20 cellular contexts compared by ENCODE assay signal in the genomic region with DNA sequence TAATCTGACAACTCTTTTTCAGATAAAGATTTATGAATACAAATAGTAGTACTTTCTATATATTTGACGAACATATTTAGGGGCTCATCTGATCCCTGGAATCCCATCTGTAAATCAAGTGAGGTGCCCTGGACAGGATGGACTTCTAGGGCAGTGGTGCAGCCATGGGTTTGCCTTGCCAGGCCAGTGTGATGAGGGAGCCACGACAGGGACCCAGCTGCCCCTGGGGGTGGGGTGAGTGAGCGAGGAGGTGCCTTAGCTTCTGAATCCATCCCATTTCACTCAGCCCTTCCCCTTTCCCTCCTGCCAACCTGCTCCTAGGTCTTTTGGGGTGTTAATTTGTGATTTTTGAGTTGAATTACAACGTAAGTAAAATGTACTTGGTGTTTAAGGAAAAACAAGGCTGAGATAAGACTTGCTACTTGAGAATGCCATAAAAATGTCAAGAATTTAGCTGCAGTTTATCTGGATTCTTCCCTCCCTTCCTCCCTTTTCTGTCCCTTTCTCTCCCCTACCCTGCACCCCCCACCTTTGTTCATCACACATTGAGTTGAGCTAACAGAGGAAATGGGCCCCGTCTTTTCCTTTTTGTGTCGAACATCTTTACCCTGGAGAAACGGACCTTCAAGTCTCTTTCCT.
A peak's percentile ranks its signal among the peaks of the same experiment; 100 is the strongest.
DNase-seq lines count a peak whose midpoint lies in the region; ATAC-seq, FAIRE-seq and TF ChIP-seq lines count a peak whose summit lies in the region.
"Had no signal": no experiment of that assay in that cellular context is flagged by ENCODE, and none has a peak within 500 bp of the region (broad histone marks: within the 10 kb centered on the region; RNA-seq: fewer than 3 reads in every experiment).

No MANE protein-coding gene starts in this region.

- H3K9ac ChIP-seq in H9 (ENCODE audit: extremely low read depth, insufficient read length, low read length) (no peak overlapping the region), H1 (replicated peaks in 1 of 4; ENCODE audit: extremely low read depth in 1 of 4, low read depth in 3 of 4, low read length in 3 of 4) (no peak overlapping the region), mucosa of stomach (ENCODE audit: low read length) (no peak overlapping the region)

- H3K9me3 Mint-ChIP-seq in H9: no peaks in the 10 kb centered on the region
- H3K9me3 Mint-ChIP-seq: activated CD8-positive, alpha-beta T cell treated with anti-CD3 and anti-CD28 coated beads for 36 hours; CD8-positive, alpha-beta T cell; stimulated activated effector memory CD8-positive, alpha-beta T cell treated with anti-CD3 and anti-CD28 coated beads, Interleukin-12 subunit alpha, Interleukin-12 subunit beta, amount 100 ng/mL, for 72 hours had no signal

- H3K36me3 ChIP-seq in H1 (ENCODE audit: control insufficient read depth in 2 of 4, insufficient read depth in 4 of 4, low read length in 3 of 4): no peaks in the 10 kb centered on the region
- H3K36me3 ChIP-seq in mucosa of stomach (ENCODE audit: control insufficient read depth, insufficient read depth, low read length): no peaks in the 10 kb centered on the region
- H3K36me3 ChIP-seq: brain microvascular endothelial cell, prostate gland had no signal

- no peak overlapping the region for H2BK120ac ChIP-seq in H9 (ENCODE audit: low read depth, low read length, poor library complexity, severe bottlenecking)
- H2BK120ac ChIP-seq in H1 (replicated peaks; ENCODE audit: low read depth, low read length): no peak overlapping the region

- H3K23me2 ChIP-seq in H9 (ENCODE audit: insufficient read length, low read depth, low read length, poor library complexity, severe bottlenecking) (no peaks in the 10 kb centered on the region), H1 (ENCODE audit: low read depth, low read length) (peaks cover 3% of the 10 kb centered on the region; the same call in 1 of the 2 replicates)

- no peak overlapping the region for H3K4me3 ChIP-seq in H1 (ENCODE audit: extremely low read depth in 1 of 4, insufficient read depth in 2 of 4, low read depth in 3 of 4, low read length in 4 of 4)
- peak overlapping the region; percentile 18 for H3K4me3 ChIP-seq in mucosa of stomach (ENCODE audit: low read length)
- H3K4me3 ChIP-seq: esophagus squamous epithelium, prostate gland had no signal

- TF ChIP-seq CTCF in H9 (conservative IDR thresholded peaks at IDR 0.05) (no peak), H1 (IDR thresholded peaks at IDR 0.05; ENCODE audit: control extremely low read depth in 1 of 3, insufficient read depth in 1 of 3, low read depth in 1 of 3, low read length in 3 of 3) (no peak)

- no peak for FAIRE-seq in H1 (lab: Jason Lieb, UNC)

- H4K5ac ChIP-seq in H9 (ENCODE audit: insufficient read length, low read depth, low read length) (no peak overlapping the region), H1 (ENCODE audit: insufficient read length, low read depth, low read length) (no peak overlapping the region)

- H3K56ac ChIP-seq in H9 (ENCODE audit: insufficient read length, low read depth, low read length): no peak overlapping the region
- H3K56ac ChIP-seq in H1 (replicated peaks; ENCODE audit: insufficient read length, low read depth, low read length): no peak overlapping the region

- no peak overlapping the region for H3K27ac ChIP-seq in H9 (ENCODE audit: insufficient read length, low read depth, low read length)
- H3K27ac ChIP-seq in H1 (ENCODE audit: low read depth, low read length): no peak overlapping the region
- H3K27ac ChIP-seq in temporal lobe (ENCODE audit: low read depth, low read length): peak overlapping the region; percentile 99
- H3K27ac ChIP-seq: brain microvascular endothelial cell had no signal

- H2BK12ac ChIP-seq in H9 (ENCODE audit: insufficient read length, low read depth, low read length) (no peak overlapping the region), H1 (ENCODE audit: low read depth, low read length) (peak overlapping the region; percentile 75; the same call in 1 of the 2 replicates)

- no peaks in the 10 kb centered on the region for H4K20me1 ChIP-seq in H9 (ENCODE audit: control insufficient read depth, insufficient read depth, insufficient read length)
- no peaks in the 10 kb centered on the region for H4K20me1 ChIP-seq in H1 (replicated peaks in 1 of 2; ENCODE audit: control insufficient read depth in 1 of 2, insufficient read depth in 2 of 2, low read length in 2 of 2)

- H3K4ac ChIP-seq in H9 (ENCODE audit: low read depth, low read length) (no peak overlapping the region), H1 (replicated peaks; ENCODE audit: insufficient read length, low read depth, low read length) (no peak overlapping the region)

- no peak for DNase-seq in H9
- no peak for DNase-seq in H1 (ENCODE audit: low read depth in 1 of 2, low spot score in 2 of 2)
- no peak for DNase-seq in HPDE6-E6E7 (ENCODE audit: extremely low spot score)
- DNase-seq in NCI-H82 (lab: John Stamatoyannopoulos, UW): no peak
- no peak for DNase-seq in middle frontal gyrus (ENCODE audit: extremely low spot score, low spot score)
- DNase-seq: activated CD8-positive, alpha-beta T cell treated with anti-CD3 and anti-CD28 coated beads for 36 hours; activated T-cell treated with anti-CD3 and anti-CD28 coated beads, Interleukin-2, amount 50 U/mL, for 48 hours; brain microvascular endothelial cell; CD8-positive, alpha-beta T cell; dermis blood vessel endothelial cell; esophagus squamous epithelium; NCI-H187; T-helper 1 cell had no signal

- no peak overlapping the region for H3T11ph ChIP-seq in H9 (ENCODE audit: low read length)

- H2BK15ac ChIP-seq in H9 (ENCODE audit: low read depth, low read length) (no peak overlapping the region), H1 (ENCODE audit: low read length) (no peak overlapping the region)

- no peak overlapping the region for H2BK20ac ChIP-seq in H9 (ENCODE audit: low read depth, low read length, poor library complexity, severe bottlenecking)
- H2BK20ac ChIP-seq in H1 (ENCODE audit: low read length): 0 out of 2 replicates have a peak overlapping the region, but pooled peaks have one; percentile 67

- H3K9me3 ChIP-seq in H9 (ENCODE audit: control insufficient read depth, low read depth, low read length) (no peaks in the 10 kb centered on the region), H1 (ENCODE audit: insufficient read depth in 2 of 2, low read depth in 1 of 2, low read length in 1 of 2) (no peaks in the 10 kb centered on the region), mucosa of stomach (ENCODE audit: control insufficient read depth, low read length) (no peaks in the 10 kb centered on the region)
- H3K9me3 ChIP-seq: esophagus squamous epithelium, prostate gland had no signal

- peaks cover 0 to 2% (median 0%) of the 10 kb centered on the region in 3 experiments; a peak in 2 of 7 replicates for H3K36me3 Mint-ChIP-seq in H9 (ENCODE audit: insufficient read depth in 1 of 3, low read depth in 3 of 3)
- H3K36me3 Mint-ChIP-seq: stimulated activated effector memory CD8-positive, alpha-beta T cell treated with anti-CD3 and anti-CD28 coated beads, Interleukin-12 subunit alpha, Interleukin-12 subunit beta, amount 100 ng/mL, for 72 hours had no signal

- H3K4me2 ChIP-seq in H9 (ENCODE audit: insufficient read depth, insufficient read length, low read length): no peak overlapping the region
- H3K4me2 ChIP-seq in H1 (ENCODE audit: insufficient read depth in 1 of 2, low read depth in 2 of 2, low read length in 2 of 2): peak overlapping the region in 1 of 2 experiments; percentile 7; a peak in 2 of 4 replicates

- no peak overlapping the region for H4K8ac ChIP-seq in H9 (replicated peaks; ENCODE audit: insufficient read length, low read depth, low read length)
- H4K8ac ChIP-seq in H1 (ENCODE audit: extremely low read depth, insufficient read depth, low read length): no peak overlapping the region

- peaks cover 76 to 79% of the 10 kb centered on the region in 2 experiments for H3K4me1 Mint-ChIP-seq in H9

- H2BK5ac ChIP-seq in H9 (ENCODE audit: insufficient read length, low read length) (no peak overlapping the region), H1 (ENCODE audit: low read depth, low read length) (peak overlapping the region; percentile 83; the same call in 1 of the 2 replicates)

- ATAC-seq in HG03097 (IDR thresholded peaks at IDR 0.05; ENCODE audit: low FRiP score, unreplicated experiment): no peak
- ATAC-seq: activated CD8-positive, alpha-beta T cell treated with anti-CD3 and anti-CD28 coated beads for 36 hours; CD8-positive, alpha-beta T cell; Right ventricle myocardium inferior; stimulated activated effector memory CD8-positive, alpha-beta T cell treated with anti-CD3 and anti-CD28 coated beads, Interleukin-12 subunit alpha, Interleukin-12 subunit beta, amount 100 ng/mL, for 72 hours had no signal

- no peak for TF ChIP-seq EP300 in H1 (IDR thresholded peaks at IDR 0.05; ENCODE audit: borderline replicate concordance in 1 of 2, low read depth in 2 of 2, low read length in 2 of 2)

- peak overlapping the region; percentile 27 to 68 (median 51); a peak in 4 of 7 replicates for H3K27ac Mint-ChIP-seq in H9
- H3K27ac Mint-ChIP-seq: activated CD8-positive, alpha-beta T cell treated with anti-CD3 and anti-CD28 coated beads for 36 hours; activated naive CD8-positive, alpha-beta T cell; CD8-positive, alpha-beta T cell; stimulated activated effector memory CD8-positive, alpha-beta T cell treated with anti-CD3 and anti-CD28 coated beads, Interleukin-12 subunit alpha, Interleukin-12 subunit beta, amount 100 ng/mL, for 72 hours had no signal

- no peak overlapping the region for H3K4me3 Mint-ChIP-seq in H9
- H3K4me3 Mint-ChIP-seq: activated CD8-positive, alpha-beta T cell treated with anti-CD3 and anti-CD28 coated beads for 36 hours; activated naive CD8-positive, alpha-beta T cell; CD8-positive, alpha-beta T cell; stimulated activated effector memory CD8-positive, alpha-beta T cell treated with anti-CD3 and anti-CD28 coated beads, Interleukin-12 subunit alpha, Interleukin-12 subunit beta, amount 100 ng/mL, for 72 hours had no signal

- H3K27me3 Mint-ChIP-seq in H9 (ENCODE audit: low read depth): no peaks in the 10 kb centered on the region; the same call in 1 of the 2 replicates

- TF ChIP-seq POLR2A in H1 (IDR thresholded peaks at IDR 0.05; ENCODE audit: control extremely low read depth in 1 of 2, low read depth in 2 of 2, low read length in 2 of 2): no peak

- H3K14ac ChIP-seq in H9 (ENCODE audit: insufficient read depth, low read length): no peak overlapping the region
- no peak overlapping the region for H3K14ac ChIP-seq in H1 (ENCODE audit: insufficient read length)

- H2AFZ ChIP-seq in H9 (ENCODE audit: low read length) (no peak overlapping the region), H1 (ENCODE audit: low read length) (no peak overlapping the region)

- H3K79me1 ChIP-seq in H9 (ENCODE audit: insufficient read depth, low read depth, low read length, poor library complexity, severe bottlenecking): no peaks in the 10 kb centered on the region
- H3K79me1 ChIP-seq in H1 (ENCODE audit: low read depth, low read length): no peaks in the 10 kb centered on the region; the same call in 1 of the 2 replicates

- no peaks in the 10 kb centered on the region for H3K79me2 ChIP-seq in H9 (ENCODE audit: insufficient read depth, low read length)
- H3K79me2 ChIP-seq in H1 (ENCODE audit: control insufficient read depth in 1 of 2, insufficient read depth in 2 of 2, low read length in 2 of 2): no peaks in the 10 kb centered on the region

- TF ChIP-seq RAD21 in H1 (IDR thresholded peaks at IDR 0.05 in 1 of 2, conservative IDR thresholded peaks at IDR 0.05 in 1 of 2; ENCODE audit: low read depth in 2 of 2, low read length in 2 of 2): no peak

- no CpG with 5 or more reads among the region's 7 CpGs for WGBS in H9 (ENCODE audit: extremely low coverage, insufficient read length, low lambda C conversion rate)
- 79% methylated on average over 7 of the region's 7 CpGs; no CpG with 5 or more reads in 1 of the 2 experiments for WGBS in H1 (ENCODE audit: extremely low coverage in 1 of 2, insufficient coverage in 1 of 2, insufficient read length in 1 of 2, insufficient replicate concordance in 2 of 2, low coverage in 1 of 2, low lambda C conversion rate in 2 of 2, missing lambda C conversion rate in 1 of 2), 2 experiments

- CTCF ChIA-PET in H1 (lab: Charles Lee; ENCODE audit: partially characterized antibody): interaction anchor here (0.6 to 19.5 kb wide), 15 partner anchors 9 to 91 kb away, joined by 3 to 325 read pairs (median 5); no protein-coding TSS in a partner anchor

- H3K23ac ChIP-seq in H9 (ENCODE audit: insufficient read length, low read depth, low read length) (no peak overlapping the region), H1 (ENCODE audit: insufficient read length) (no peak overlapping the region)

- no peak overlapping the region for H4K91ac ChIP-seq in H9 (ENCODE audit: insufficient read length, low read depth, low read length)
- H4K91ac ChIP-seq in H1 (replicated peaks; ENCODE audit: insufficient read length, low read length): peak overlapping the region; percentile 29

- H2AK5ac ChIP-seq in H9 (ENCODE audit: insufficient read length, low read length): no peak overlapping the region
- H2AK5ac ChIP-seq in H1 (ENCODE audit: low read depth, low read length): 0 out of 2 replicates have a peak overlapping the region, but pooled peaks have one; percentile 29

- H3K27me3 ChIP-seq in H9 (ENCODE audit: insufficient read depth, low read length) (no peaks in the 10 kb centered on the region), H1 (replicated peaks in 1 of 4; ENCODE audit: control insufficient read depth in 3 of 4, extremely low read depth in 1 of 4, insufficient read depth in 3 of 4, low read length in 3 of 4) (no peaks in the 10 kb centered on the region), mucosa of stomach (ENCODE audit: control insufficient read depth, insufficient read depth, low read length) (no peaks in the 10 kb centered on the region)
- H3K27me3 ChIP-seq: brain microvascular endothelial cell had no signal

- no peak overlapping the region for H3K18ac ChIP-seq in H9 (ENCODE audit: insufficient read length, low read depth, low read length)
- H3K18ac ChIP-seq in H1 (ENCODE audit: extremely low read depth, low read length): peak overlapping the region; percentile 62; the same call in 1 of the 2 replicates

- POLR2A ChIA-PET in H1 (lab: Charles Lee; ENCODE audit: partially characterized antibody): interaction anchor here (1.1 to 2.1 kb wide), 4 partner anchors 21 to 99 kb away, joined by 3 to 5 read pairs (median 4); partner anchors contain the start of gene CYB5R2

- H3K4me1 ChIP-seq in H9 (ENCODE audit: insufficient read depth, low read length) (peaks cover 21% of the 10 kb centered on the region; the same call in 1 of the 2 replicates), H1 (replicated peaks in 1 of 4; ENCODE audit: control insufficient read depth in 3 of 4, insufficient read depth in 4 of 4, low read length in 3 of 4) (peaks cover 31 to 51% (median 39%) of the 10 kb centered on the region in 4 experiments), mucosa of stomach (ENCODE audit: control insufficient read depth, insufficient read depth, low read length) (peaks cover 78% of the 10 kb centered on the region)
